ENCODE assay signal across 23 cellular contexts in genomic region chr14:86665975-86666374, GRCh38.
"Had no signal": no experiment of that assay in that cellular context is flagged by ENCODE, and none has a peak within 500 bp of the region (broad histone marks: within the 10 kb centered on the region; RNA-seq: fewer than 3 reads in every experiment).

No MANE protein-coding gene starts in this region.

- H3K4me1 ChIP-seq: colonic mucosa, esophagus muscularis mucosa, esophagus squamous epithelium, foreskin keratinocyte, gastrocnemius medialis, gastroesophageal sphincter, heart left ventricle, heart right ventricle had no signal

- H3K36me3 ChIP-seq: colonic mucosa, esophagus muscularis mucosa, esophagus squamous epithelium, gastrocnemius medialis, gastroesophageal sphincter, heart left ventricle, heart right ventricle had no signal

- H3K27me3 ChIP-seq: colonic mucosa, esophagus muscularis mucosa, esophagus squamous epithelium, foreskin keratinocyte, gastrocnemius medialis, gastroesophageal sphincter, heart left ventricle, heart right ventricle had no signal

- H3K4me3 ChIP-seq: colonic mucosa, coronary artery, dorsolateral prefrontal cortex, esophagus muscularis mucosa, esophagus squamous epithelium, gastrocnemius medialis, gastroesophageal sphincter, heart left ventricle, heart right ventricle had no signal

- DNase-seq: colonic mucosa; cortex of kidney; dermis blood vessel endothelial cell; dorsolateral prefrontal cortex; effector CD4-positive, alpha-beta T cell; effector CD8-positive, alpha-beta T cell; effector memory CD4-positive, alpha-beta T cell; effector memory CD8-positive, alpha-beta T cell; endodermal cell; erythroblast; esophagus squamous epithelium; foreskin fibroblast; foreskin keratinocyte; foreskin melanocyte; gastrocnemius medialis; glutamatergic neuron; head of caudate nucleus; heart left ventricle; heart right ventricle had no signal

- H3K9me3 ChIP-seq: colonic mucosa, esophagus muscularis mucosa, esophagus squamous epithelium, gastrocnemius medialis, gastroesophageal sphincter, heart right ventricle had no signal

- H3K27ac ChIP-seq: colonic mucosa, coronary artery, dorsolateral prefrontal cortex, epithelial cell of prostate, esophagus muscularis mucosa, esophagus squamous epithelium, foreskin keratinocyte, gastrocnemius medialis, gastroesophageal sphincter, heart left ventricle, heart right ventricle had no signal
